Comparison of ENCODE assay signal across 2 cellular contexts in genomic region chr16:9152649-9153501, GRCh38.
TF ChIP-seq lines count a peak whose summit lies in the region.

No MANE protein-coding gene starts in this region.

TF ChIP-seq in WTC11, 78 proteins besides CTCF, POLR2A, EP300 and RAD21 (continued from another document):
- TF ChIP-seq, protein P1, sequence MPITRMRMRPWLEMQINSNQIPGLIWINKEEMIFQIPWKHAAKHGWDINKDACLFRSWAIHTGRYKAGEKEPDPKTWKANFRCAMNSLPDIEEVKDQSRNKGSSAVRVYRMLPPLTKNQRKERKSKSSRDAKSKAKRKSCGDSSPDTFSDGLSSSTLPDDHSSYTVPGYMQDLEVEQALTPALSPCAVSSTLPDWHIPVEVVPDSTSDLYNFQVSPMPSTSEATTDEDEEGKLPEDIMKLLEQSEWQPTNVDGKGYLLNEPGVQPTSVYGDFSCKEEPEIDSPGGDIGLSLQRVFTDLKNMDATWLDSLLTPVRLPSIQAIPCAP (CRISPR knock-in tag; IDR thresholded peaks at IDR 0.05): no peak
- TF ChIP-seq HMGA2 (CRISPR knock-in tag; IDR thresholded peaks at IDR 0.05) (no peak), SOX15 (CRISPR knock-in tag; IDR thresholded peaks at IDR 0.05) (no peak), NFE2L1 (CRISPR knock-in tag; IDR thresholded peaks at IDR 0.05) (no peak), NFYB (CRISPR knock-in tag; conservative IDR thresholded peaks at IDR 0.05; ENCODE audit: low read depth) (no peak), NR2C2 (CRISPR knock-in tag; IDR thresholded peaks at IDR 0.05) (no peak), PRRX2 (CRISPR knock-in tag; IDR thresholded peaks at IDR 0.05) (no peak), ELF4 (CRISPR knock-in tag; IDR thresholded peaks at IDR 0.05; ENCODE audit: low read depth) (no peak), MYBL2 (CRISPR knock-in tag; IDR thresholded peaks at IDR 0.05) (no peak), USF2 (CRISPR knock-in tag; IDR thresholded peaks at IDR 0.05) (no peak), EMX1 (CRISPR knock-in tag; IDR thresholded peaks at IDR 0.05) (no peak)
- TF ChIP-seq, protein P2, sequence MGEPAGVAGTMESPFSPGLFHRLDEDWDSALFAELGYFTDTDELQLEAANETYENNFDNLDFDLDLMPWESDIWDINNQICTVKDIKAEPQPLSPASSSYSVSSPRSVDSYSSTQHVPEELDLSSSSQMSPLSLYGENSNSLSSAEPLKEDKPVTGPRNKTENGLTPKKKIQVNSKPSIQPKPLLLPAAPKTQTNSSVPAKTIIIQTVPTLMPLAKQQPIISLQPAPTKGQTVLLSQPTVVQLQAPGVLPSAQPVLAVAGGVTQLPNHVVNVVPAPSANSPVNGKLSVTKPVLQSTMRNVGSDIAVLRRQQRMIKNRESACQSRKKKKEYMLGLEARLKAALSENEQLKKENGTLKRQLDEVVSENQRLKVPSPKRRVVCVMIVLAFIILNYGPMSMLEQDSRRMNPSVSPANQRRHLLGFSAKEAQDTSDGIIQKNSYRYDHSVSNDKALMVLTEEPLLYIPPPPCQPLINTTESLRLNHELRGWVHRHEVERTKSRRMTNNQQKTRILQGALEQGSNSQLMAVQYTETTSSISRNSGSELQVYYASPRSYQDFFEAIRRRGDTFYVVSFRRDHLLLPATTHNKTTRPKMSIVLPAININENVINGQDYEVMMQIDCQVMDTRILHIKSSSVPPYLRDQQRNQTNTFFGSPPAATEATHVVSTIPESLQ (CRISPR knock-in tag; IDR thresholded peaks at IDR 0.05): no peak
- TF ChIP-seq, protein P3, sequence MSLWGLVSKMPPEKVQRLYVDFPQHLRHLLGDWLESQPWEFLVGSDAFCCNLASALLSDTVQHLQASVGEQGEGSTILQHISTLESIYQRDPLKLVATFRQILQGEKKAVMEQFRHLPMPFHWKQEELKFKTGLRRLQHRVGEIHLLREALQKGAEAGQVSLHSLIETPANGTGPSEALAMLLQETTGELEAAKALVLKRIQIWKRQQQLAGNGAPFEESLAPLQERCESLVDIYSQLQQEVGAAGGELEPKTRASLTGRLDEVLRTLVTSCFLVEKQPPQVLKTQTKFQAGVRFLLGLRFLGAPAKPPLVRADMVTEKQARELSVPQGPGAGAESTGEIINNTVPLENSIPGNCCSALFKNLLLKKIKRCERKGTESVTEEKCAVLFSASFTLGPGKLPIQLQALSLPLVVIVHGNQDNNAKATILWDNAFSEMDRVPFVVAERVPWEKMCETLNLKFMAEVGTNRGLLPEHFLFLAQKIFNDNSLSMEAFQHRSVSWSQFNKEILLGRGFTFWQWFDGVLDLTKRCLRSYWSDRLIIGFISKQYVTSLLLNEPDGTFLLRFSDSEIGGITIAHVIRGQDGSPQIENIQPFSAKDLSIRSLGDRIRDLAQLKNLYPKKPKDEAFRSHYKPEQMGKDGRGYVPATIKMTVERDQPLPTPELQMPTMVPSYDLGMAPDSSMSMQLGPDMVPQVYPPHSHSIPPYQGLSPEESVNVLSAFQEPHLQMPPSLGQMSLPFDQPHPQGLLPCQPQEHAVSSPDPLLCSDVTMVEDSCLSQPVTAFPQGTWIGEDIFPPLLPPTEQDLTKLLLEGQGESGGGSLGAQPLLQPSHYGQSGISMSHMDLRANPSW (CRISPR knock-in tag; conservative IDR thresholded peaks at IDR 0.05; ENCODE audit: low read depth): no peak
- TF ChIP-seq, protein P4, sequence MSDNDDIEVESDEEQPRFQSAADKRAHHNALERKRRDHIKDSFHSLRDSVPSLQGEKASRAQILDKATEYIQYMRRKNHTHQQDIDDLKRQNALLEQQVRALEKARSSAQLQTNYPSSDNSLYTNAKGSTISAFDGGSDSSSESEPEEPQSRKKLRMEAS (CRISPR knock-in tag; IDR thresholded peaks at IDR 0.05): no peak

TF ChIP-seq in HepG2, 621 proteins besides CTCF, POLR2A, EP300 and RAD21 (continued from another document and continues in another):
- TF ChIP-seq, protein P5, sequence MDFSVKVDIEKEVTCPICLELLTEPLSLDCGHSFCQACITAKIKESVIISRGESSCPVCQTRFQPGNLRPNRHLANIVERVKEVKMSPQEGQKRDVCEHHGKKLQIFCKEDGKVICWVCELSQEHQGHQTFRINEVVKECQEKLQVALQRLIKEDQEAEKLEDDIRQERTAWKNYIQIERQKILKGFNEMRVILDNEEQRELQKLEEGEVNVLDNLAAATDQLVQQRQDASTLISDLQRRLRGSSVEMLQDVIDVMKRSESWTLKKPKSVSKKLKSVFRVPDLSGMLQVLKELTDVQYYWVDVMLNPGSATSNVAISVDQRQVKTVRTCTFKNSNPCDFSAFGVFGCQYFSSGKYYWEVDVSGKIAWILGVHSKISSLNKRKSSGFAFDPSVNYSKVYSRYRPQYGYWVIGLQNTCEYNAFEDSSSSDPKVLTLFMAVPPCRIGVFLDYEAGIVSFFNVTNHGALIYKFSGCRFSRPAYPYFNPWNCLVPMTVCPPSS (IDR thresholded peaks at IDR 0.05): peak; percentile 94; the same call in 1 of the 2 replicates
- TF ChIP-seq, protein P6, sequence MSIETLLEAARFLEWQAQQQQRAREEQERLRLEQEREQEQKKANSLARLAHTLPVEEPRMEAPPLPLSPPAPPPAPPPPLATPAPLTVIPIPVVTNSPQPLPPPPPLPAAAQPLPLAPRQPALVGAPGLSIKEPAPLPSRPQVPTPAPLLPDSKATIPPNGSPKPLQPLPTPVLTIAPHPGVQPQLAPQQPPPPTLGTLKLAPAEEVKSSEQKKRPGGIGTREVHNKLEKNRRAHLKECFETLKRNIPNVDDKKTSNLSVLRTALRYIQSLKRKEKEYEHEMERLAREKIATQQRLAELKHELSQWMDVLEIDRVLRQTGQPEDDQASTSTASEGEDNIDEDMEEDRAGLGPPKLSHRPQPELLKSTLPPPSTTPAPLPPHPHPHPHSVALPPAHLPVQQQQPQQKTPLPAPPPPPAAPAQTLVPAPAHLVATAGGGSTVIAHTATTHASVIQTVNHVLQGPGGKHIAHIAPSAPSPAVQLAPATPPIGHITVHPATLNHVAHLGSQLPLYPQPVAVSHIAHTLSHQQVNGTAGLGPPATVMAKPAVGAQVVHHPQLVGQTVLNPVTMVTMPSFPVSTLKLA (IDR thresholded peaks at IDR 0.05): peak; percentile 96
- TF ChIP-seq, protein P7, sequence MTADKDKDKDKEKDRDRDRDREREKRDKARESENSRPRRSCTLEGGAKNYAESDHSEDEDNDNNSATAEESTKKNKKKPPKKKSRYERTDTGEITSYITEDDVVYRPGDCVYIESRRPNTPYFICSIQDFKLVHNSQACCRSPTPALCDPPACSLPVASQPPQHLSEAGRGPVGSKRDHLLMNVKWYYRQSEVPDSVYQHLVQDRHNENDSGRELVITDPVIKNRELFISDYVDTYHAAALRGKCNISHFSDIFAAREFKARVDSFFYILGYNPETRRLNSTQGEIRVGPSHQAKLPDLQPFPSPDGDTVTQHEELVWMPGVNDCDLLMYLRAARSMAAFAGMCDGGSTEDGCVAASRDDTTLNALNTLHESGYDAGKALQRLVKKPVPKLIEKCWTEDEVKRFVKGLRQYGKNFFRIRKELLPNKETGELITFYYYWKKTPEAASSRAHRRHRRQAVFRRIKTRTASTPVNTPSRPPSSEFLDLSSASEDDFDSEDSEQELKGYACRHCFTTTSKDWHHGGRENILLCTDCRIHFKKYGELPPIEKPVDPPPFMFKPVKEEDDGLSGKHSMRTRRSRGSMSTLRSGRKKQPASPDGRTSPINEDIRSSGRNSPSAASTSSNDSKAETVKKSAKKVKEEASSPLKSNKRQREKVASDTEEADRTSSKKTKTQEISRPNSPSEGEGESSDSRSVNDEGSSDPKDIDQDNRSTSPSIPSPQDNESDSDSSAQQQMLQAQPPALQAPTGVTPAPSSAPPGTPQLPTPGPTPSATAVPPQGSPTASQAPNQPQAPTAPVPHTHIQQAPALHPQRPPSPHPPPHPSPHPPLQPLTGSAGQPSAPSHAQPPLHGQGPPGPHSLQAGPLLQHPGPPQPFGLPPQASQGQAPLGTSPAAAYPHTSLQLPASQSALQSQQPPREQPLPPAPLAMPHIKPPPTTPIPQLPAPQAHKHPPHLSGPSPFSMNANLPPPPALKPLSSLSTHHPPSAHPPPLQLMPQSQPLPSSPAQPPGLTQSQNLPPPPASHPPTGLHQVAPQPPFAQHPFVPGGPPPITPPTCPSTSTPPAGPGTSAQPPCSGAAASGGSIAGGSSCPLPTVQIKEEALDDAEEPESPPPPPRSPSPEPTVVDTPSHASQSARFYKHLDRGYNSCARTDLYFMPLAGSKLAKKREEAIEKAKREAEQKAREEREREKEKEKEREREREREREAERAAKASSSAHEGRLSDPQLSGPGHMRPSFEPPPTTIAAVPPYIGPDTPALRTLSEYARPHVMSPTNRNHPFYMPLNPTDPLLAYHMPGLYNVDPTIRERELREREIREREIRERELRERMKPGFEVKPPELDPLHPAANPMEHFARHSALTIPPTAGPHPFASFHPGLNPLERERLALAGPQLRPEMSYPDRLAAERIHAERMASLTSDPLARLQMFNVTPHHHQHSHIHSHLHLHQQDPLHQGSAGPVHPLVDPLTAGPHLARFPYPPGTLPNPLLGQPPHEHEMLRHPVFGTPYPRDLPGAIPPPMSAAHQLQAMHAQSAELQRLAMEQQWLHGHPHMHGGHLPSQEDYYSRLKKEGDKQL (CRISPR knock-in tag; IDR thresholded peaks at IDR 0.05; ENCODE audit: low read depth): no peak
- no peak for TF ChIP-seq BRD4 (CRISPR knock-in tag; IDR thresholded peaks at IDR 0.05)
- TF ChIP-seq ELF3 (CRISPR knock-in tag; IDR thresholded peaks at IDR 0.05): no peak
- no peak for TF ChIP-seq HDAC1 (CRISPR knock-in tag; IDR thresholded peaks at IDR 0.05)
- TF ChIP-seq, protein P8, sequence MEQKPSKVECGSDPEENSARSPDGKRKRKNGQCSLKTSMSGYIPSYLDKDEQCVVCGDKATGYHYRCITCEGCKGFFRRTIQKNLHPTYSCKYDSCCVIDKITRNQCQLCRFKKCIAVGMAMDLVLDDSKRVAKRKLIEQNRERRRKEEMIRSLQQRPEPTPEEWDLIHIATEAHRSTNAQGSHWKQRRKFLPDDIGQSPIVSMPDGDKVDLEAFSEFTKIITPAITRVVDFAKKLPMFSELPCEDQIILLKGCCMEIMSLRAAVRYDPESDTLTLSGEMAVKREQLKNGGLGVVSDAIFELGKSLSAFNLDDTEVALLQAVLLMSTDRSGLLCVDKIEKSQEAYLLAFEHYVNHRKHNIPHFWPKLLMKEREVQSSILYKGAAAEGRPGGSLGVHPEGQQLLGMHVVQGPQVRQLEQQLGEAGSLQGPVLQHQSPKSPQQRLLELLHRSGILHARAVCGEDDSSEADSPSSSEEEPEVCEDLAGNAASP (CRISPR knock-in tag; IDR thresholded peaks at IDR 0.05; ENCODE audit: borderline replicate concordance): no peak
- TF ChIP-seq NFE2 (CRISPR knock-in tag; IDR thresholded peaks at IDR 0.05): no peak
- no peak for TF ChIP-seq KLF16 (CRISPR knock-in tag; IDR thresholded peaks at IDR 0.05)
- no peak for TF ChIP-seq UBTF (CRISPR knock-in tag; IDR thresholded peaks at IDR 0.05)
- TF ChIP-seq ZNF33B (CRISPR knock-in tag; IDR thresholded peaks at IDR 0.05): no peak
- peak; percentile 25; the same call in 1 of the 2 replicates for TF ChIP-seq RAD51 (IDR thresholded peaks at IDR 0.05; ENCODE audit: borderline replicate concordance)
- TF ChIP-seq TRIM24 (CRISPR knock-in tag; IDR thresholded peaks at IDR 0.05): no peak
- TF ChIP-seq, protein P9, sequence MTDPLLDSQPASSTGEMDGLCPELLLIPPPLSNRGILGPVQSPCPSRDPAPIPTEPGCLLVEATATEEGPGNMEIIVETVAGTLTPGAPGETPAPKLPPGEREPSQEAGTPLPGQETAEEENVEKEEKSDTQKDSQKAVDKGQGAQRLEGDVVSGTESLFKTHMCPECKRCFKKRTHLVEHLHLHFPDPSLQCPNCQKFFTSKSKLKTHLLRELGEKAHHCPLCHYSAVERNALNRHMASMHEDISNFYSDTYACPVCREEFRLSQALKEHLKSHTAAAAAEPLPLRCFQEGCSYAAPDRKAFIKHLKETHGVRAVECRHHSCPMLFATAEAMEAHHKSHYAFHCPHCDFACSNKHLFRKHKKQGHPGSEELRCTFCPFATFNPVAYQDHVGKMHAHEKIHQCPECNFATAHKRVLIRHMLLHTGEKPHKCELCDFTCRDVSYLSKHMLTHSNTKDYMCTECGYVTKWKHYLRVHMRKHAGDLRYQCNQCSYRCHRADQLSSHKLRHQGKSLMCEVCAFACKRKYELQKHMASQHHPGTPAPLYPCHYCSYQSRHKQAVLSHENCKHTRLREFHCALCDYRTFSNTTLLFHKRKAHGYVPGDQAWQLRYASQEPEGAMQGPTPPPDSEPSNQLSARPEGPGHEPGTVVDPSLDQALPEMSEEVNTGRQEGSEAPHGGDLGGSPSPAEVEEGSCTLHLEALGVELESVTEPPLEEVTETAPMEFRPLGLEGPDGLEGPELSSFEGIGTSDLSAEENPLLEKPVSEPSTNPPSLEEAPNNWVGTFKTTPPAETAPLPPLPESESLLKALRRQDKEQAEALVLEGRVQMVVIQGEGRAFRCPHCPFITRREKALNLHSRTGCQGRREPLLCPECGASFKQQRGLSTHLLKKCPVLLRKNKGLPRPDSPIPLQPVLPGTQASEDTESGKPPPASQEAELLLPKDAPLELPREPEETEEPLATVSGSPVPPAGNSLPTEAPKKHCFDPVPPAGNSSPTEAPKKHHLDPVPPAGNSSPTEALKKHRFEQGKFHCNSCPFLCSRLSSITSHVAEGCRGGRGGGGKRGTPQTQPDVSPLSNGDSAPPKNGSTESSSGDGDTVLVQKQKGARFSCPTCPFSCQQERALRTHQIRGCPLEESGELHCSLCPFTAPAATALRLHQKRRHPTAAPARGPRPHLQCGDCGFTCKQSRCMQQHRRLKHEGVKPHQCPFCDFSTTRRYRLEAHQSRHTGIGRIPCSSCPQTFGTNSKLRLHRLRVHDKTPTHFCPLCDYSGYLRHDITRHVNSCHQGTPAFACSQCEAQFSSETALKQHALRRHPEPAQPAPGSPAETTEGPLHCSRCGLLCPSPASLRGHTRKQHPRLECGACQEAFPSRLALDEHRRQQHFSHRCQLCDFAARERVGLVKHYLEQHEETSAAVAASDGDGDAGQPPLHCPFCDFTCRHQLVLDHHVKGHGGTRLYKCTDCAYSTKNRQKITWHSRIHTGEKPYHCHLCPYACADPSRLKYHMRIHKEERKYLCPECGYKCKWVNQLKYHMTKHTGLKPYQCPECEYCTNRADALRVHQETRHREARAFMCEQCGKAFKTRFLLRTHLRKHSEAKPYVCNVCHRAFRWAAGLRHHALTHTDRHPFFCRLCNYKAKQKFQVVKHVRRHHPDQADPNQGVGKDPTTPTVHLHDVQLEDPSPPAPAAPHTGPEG (CRISPR knock-in tag; IDR thresholded peaks at IDR 0.05): no peak
- TF ChIP-seq SIN3A (IDR thresholded peaks at IDR 0.05; ENCODE audit: borderline replicate concordance, low read depth, low read length): no peak
- TF ChIP-seq TCF7 (IDR thresholded peaks at IDR 0.05; ENCODE audit: low read depth): no peak
- no peak for TF ChIP-seq CENPBD1 (CRISPR knock-in tag; IDR thresholded peaks at IDR 0.05; ENCODE audit: borderline replicate concordance, low read depth)
- no peak for TF ChIP-seq TBP (CRISPR knock-in tag; IDR thresholded peaks at IDR 0.05)
- no peak for TF ChIP-seq GTF2F1 (IDR thresholded peaks at IDR 0.05; ENCODE audit: low read length)
- no peak for TF ChIP-seq CAMTA2 (CRISPR knock-in tag; IDR thresholded peaks at IDR 0.05; ENCODE audit: borderline replicate concordance)
